In the genomic region with DNA sequence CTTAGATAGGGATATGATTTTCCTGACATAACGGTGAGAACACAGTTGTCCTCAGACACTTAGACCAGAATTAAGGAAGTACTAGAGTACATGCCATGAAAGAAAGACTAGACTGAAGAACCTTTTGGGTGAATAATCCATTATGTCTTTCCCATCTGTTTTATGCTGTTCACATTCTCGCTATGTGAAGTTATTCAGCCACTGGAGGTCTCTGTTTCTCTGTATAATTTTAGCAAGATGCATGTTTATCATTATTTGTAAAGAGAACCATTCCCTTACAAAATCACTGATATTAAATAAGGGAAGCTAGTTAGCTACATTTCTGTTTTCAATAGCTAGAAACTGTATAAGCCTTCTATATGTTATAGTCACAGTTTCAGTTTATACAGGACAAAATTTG, we compare ENCODE assay signal across 1 cellular context.
TF ChIP-seq lines count a peak whose summit lies in the region.

No MANE protein-coding gene starts in this region.

TF ChIP-seq in GM23338, 12 proteins besides CTCF, POLR2A, EP300 and RAD21 (continued from another document):
- TF ChIP-seq, protein P1, sequence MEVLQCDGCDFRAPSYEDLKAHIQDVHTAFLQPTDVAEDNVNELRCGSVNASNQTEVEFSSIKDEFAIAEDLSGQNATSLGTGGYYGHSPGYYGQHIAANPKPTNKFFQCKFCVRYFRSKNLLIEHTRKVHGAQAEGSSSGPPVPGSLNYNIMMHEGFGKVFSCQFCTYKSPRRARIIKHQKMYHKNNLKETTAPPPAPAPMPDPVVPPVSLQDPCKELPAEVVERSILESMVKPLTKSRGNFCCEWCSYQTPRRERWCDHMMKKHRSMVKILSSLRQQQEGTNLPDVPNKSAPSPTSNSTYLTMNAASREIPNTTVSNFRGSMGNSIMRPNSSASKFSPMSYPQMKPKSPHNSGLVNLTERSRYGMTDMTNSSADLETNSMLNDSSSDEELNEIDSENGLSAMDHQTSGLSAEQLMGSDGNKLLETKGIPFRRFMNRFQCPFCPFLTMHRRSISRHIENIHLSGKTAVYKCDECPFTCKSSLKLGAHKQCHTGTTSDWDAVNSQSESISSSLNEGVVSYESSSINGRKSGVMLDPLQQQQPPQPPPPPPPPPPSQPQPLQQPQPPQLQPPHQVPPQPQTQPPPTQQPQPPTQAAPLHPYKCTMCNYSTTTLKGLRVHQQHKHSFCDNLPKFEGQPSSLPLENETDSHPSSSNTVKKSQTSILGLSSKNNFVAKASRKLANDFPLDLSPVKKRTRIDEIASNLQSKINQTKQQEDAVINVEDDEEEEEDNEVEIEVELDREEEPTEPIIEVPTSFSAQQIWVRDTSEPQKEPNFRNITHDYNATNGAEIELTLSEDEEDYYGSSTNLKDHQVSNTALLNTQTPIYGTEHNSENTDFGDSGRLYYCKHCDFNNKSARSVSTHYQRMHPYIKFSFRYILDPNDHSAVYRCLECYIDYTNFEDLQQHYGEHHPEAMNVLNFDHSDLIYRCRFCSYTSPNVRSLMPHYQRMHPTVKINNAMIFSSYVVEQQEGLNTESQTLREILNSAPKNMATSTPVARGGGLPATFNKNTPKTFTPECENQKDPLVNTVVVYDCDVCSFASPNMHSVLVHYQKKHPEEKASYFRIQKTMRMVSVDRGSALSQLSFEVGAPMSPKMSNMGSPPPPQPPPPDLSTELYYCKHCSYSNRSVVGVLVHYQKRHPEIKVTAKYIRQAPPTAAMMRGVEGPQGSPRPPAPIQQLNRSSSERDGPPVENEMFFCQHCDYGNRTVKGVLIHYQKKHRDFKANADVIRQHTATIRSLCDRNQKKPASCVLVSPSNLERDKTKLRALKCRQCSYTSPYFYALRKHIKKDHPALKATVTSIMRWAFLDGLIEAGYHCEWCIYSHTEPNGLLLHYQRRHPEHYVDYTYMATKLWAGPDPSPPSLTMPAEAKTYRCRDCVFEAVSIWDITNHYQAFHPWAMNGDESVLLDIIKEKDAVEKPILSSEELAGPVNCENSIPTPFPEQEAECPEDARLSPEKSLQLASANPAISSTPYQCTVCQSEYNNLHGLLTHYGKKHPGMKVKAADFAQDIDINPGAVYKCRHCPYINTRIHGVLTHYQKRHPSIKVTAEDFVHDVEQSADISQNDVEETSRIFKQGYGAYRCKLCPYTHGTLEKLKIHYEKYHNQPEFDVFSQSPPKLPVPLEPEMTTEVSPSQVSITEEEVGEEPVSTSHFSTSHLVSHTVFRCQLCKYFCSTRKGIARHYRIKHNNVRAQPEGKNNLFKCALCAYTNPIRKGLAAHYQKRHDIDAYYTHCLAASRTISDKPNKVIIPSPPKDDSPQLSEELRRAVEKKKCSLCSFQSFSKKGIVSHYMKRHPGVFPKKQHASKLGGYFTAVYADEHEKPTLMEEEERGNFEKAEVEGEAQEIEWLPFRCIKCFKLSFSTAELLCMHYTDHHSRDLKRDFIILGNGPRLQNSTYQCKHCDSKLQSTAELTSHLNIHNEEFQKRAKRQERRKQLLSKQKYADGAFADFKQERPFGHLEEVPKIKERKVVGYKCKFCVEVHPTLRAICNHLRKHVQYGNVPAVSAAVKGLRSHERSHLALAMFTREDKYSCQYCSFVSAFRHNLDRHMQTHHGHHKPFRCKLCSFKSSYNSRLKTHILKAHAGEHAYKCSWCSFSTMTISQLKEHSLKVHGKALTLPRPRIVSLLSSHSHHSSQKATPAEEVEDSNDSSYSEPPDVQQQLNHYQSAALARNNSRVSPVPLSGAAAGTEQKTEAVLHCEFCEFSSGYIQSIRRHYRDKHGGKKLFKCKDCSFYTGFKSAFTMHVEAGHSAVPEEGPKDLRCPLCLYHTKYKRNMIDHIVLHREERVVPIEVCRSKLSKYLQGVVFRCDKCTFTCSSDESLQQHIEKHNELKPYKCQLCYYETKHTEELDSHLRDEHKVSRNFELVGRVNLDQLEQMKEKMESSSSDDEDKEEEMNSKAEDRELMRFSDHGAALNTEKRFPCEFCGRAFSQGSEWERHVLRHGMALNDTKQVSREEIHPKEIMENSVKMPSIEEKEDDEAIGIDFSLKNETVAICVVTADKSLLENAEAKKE (CRISPR knock-in tag; IDR thresholded peaks at IDR 0.05): no peak
- TF ChIP-seq ZNF331 (CRISPR knock-in tag; IDR thresholded peaks at IDR 0.05; ENCODE audit: low read depth) (no peak), EZH2phosphoT487 (IDR thresholded peaks at IDR 0.05; ENCODE audit: unreplicated experiment) (no peak), EZH2 (IDR thresholded peaks at IDR 0.05; ENCODE audit: low read depth, unreplicated experiment) (no peak)
- TF ChIP-seq, protein P2, sequence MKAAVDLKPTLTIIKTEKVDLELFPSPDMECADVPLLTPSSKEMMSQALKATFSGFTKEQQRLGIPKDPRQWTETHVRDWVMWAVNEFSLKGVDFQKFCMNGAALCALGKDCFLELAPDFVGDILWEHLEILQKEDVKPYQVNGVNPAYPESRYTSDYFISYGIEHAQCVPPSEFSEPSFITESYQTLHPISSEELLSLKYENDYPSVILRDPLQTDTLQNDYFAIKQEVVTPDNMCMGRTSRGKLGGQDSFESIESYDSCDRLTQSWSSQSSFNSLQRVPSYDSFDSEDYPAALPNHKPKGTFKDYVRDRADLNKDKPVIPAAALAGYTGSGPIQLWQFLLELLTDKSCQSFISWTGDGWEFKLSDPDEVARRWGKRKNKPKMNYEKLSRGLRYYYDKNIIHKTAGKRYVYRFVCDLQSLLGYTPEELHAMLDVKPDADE (IDR thresholded peaks at IDR 0.05): no peak
- TF ChIP-seq, protein P3, sequence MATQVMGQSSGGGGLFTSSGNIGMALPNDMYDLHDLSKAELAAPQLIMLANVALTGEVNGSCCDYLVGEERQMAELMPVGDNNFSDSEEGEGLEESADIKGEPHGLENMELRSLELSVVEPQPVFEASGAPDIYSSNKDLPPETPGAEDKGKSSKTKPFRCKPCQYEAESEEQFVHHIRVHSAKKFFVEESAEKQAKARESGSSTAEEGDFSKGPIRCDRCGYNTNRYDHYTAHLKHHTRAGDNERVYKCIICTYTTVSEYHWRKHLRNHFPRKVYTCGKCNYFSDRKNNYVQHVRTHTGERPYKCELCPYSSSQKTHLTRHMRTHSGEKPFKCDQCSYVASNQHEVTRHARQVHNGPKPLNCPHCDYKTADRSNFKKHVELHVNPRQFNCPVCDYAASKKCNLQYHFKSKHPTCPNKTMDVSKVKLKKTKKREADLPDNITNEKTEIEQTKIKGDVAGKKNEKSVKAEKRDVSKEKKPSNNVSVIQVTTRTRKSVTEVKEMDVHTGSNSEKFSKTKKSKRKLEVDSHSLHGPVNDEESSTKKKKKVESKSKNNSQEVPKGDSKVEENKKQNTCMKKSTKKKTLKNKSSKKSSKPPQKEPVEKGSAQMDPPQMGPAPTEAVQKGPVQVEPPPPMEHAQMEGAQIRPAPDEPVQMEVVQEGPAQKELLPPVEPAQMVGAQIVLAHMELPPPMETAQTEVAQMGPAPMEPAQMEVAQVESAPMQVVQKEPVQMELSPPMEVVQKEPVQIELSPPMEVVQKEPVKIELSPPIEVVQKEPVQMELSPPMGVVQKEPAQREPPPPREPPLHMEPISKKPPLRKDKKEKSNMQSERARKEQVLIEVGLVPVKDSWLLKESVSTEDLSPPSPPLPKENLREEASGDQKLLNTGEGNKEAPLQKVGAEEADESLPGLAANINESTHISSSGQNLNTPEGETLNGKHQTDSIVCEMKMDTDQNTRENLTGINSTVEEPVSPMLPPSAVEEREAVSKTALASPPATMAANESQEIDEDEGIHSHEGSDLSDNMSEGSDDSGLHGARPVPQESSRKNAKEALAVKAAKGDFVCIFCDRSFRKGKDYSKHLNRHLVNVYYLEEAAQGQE (IDR thresholded peaks at IDR 0.05; ENCODE audit: unreplicated experiment): no peak
